Comparison of ENCODE assay signal across 8 cellular contexts in the genomic region with DNA sequence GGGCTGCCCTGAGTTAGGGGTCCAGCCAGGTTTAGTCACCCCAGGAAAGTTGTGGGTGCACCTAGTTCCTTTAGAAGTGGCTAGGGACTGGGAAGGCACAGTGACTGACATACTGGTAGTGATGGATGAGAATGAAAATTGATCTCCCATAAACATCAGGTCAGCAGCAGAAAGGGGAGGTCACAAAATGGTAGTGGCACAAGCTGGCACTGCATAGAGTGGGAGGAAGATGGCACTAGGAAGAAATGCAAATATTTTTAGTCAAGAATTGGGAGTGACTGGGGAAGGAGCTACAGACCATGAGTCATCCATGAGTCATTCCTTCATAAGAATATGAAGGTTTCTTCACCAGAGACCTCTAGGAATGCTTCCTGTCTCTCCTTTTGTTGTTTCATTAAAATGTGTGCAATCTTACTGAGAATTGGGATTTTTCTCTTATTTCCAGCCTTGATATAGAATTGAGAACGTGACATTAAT.
A peak's percentile ranks its signal among the peaks of the same experiment; 100 is the strongest.
DNase-seq lines count a peak whose midpoint lies in the region; ATAC-seq and TF ChIP-seq lines count a peak whose summit lies in the region.

No MANE protein-coding gene starts in this region.

- no peak overlapping the region for H2AFZ ChIP-seq in fibroblast of lung (ENCODE audit: low read length)

- H3K4me2 ChIP-seq in fibroblast of lung (ENCODE audit: extremely low read depth, insufficient read depth, low read length), result peak overlapping the region; percentile 27

- H3K27me3 Mint-ChIP-seq in activated CD4-positive, alpha-beta T cell treated with anti-CD3 and anti-CD28 coated beads, Interleukin-2, amount 10 ng/mL, durations not matched to agents 7 days and 5 days, result no peaks in the 10 kb centered on the region
- no peaks in the 10 kb centered on the region for H3K27me3 Mint-ChIP-seq in T-cell

- ATAC-seq in T-cell (replicated peaks in 1 of 4), result peak in 1 of 4 experiments; percentile 18
- ATAC-seq in stimulated activated effector memory CD8-positive, alpha-beta T cell treated with anti-CD3 and anti-CD28 coated beads, Interleukin-12 subunit alpha, Interleukin-12 subunit beta, amount 100 ng/mL, for 72 hours, result peak; percentile 55
- no peak for ATAC-seq in GM18519 (IDR thresholded peaks at IDR 0.05; ENCODE audit: low FRiP score, unreplicated experiment)

- TF ChIP-seq CTCF in fibroblast of lung (conservative IDR thresholded peaks at IDR 0.05 in 1 of 2, IDR thresholded peaks at IDR 0.05 in 1 of 2; ENCODE audit: low read depth in 1 of 2, low read length in 2 of 2), result no peak

- H3K27ac Mint-ChIP-seq in activated CD4-positive, alpha-beta T cell treated with anti-CD3 and anti-CD28 coated beads, Interleukin-2, amount 10 ng/mL, durations not matched to agents 7 days and 5 days, result peak overlapping the region; percentile 91
- H3K27ac Mint-ChIP-seq in T-cell, result peak overlapping the region; percentile 81 to 93
- H3K27ac Mint-ChIP-seq in stimulated activated effector memory CD8-positive, alpha-beta T cell treated with anti-CD3 and anti-CD28 coated beads, Interleukin-12 subunit alpha, Interleukin-12 subunit beta, amount 100 ng/mL, for 72 hours, result peak overlapping the region; percentile 91

- CTCF ChIA-PET in activated CD4-positive, alpha-beta T cell treated with anti-CD3 and anti-CD28 coated beads, Interleukin-2, amount 10 ng/mL, durations not matched to agents 7 days and 5 days (lab: Charles Lee), result interaction anchor here (0.9 to 1.4 kb wide), 2 partner anchors 13 to 119 kb away, joined by 3 to 4 read pairs; no protein-coding TSS in a partner anchor
- CTCF ChIA-PET in T-cell (lab: Charles Lee) (no interaction called here), HEK293T (lab: Yijun Ruan, JAX) (no interaction called here)

- no peak overlapping the region for H3K4me3 Mint-ChIP-seq in activated CD4-positive, alpha-beta T cell treated with anti-CD3 and anti-CD28 coated beads, Interleukin-2, amount 10 ng/mL, durations not matched to agents 7 days and 5 days
- H3K4me3 Mint-ChIP-seq in T-cell, result peak overlapping the region in 2 of 3 donors; percentile 6 to 65
- H3K4me3 Mint-ChIP-seq in stimulated activated effector memory CD8-positive, alpha-beta T cell treated with anti-CD3 and anti-CD28 coated beads, Interleukin-12 subunit alpha, Interleukin-12 subunit beta, amount 100 ng/mL, for 72 hours, result peak overlapping the region; percentile 49

- DNase-seq in activated CD4-positive, alpha-beta T cell treated with anti-CD3 and anti-CD28 coated beads, Interleukin-2, amount 10 ng/mL, durations not matched to agents 7 days and 5 days, result no peak
- no peak for DNase-seq in activated CD4-positive, alpha-beta T cell treated with anti-CD3 and anti-CD28 coated beads for 1 hour
- DNase-seq in T-cell (no peak), fibroblast of lung (ENCODE audit: low read depth in 2 of 2) (peak; percentile 88 to 97), SJCRH30 (no peak), HEK293T (ENCODE audit: extremely low spot score) (no peak)
- DNase-seq in stimulated activated effector memory CD8-positive, alpha-beta T cell treated with anti-CD3 and anti-CD28 coated beads, Interleukin-12 subunit alpha, Interleukin-12 subunit beta, amount 100 ng/mL, for 72 hours (ENCODE audit: low spot score in 2 of 2), result no peak

- peaks cover 23% of the 10 kb centered on the region for H3K36me3 Mint-ChIP-seq in activated CD4-positive, alpha-beta T cell treated with anti-CD3 and anti-CD28 coated beads, Interleukin-2, amount 10 ng/mL, durations not matched to agents 7 days and 5 days (ENCODE audit: low read depth)
- H3K36me3 Mint-ChIP-seq in T-cell, result no peaks in the 10 kb centered on the region
- no peaks in the 10 kb centered on the region for H3K36me3 Mint-ChIP-seq in stimulated activated effector memory CD8-positive, alpha-beta T cell treated with anti-CD3 and anti-CD28 coated beads, Interleukin-12 subunit alpha, Interleukin-12 subunit beta, amount 100 ng/mL, for 72 hours

- no peak overlapping the region for H3K4me3 ChIP-seq in fibroblast of lung (replicated peaks in 1 of 4; ENCODE audit: control extremely low read depth in 1 of 4, insufficient read depth in 1 of 4, low read depth in 3 of 4, low read length in 4 of 4)
- no peak overlapping the region for H3K4me3 ChIP-seq in SJCRH30

- peaks cover 73% of the 10 kb centered on the region for H3K4me1 Mint-ChIP-seq in activated CD4-positive, alpha-beta T cell treated with anti-CD3 and anti-CD28 coated beads, Interleukin-2, amount 10 ng/mL, durations not matched to agents 7 days and 5 days
- H3K4me1 Mint-ChIP-seq in T-cell, result peaks cover 73 to 89% (median 73%) of the 10 kb centered on the region in 3 donors
- peaks cover 47% of the 10 kb centered on the region for H3K4me1 Mint-ChIP-seq in stimulated activated effector memory CD8-positive, alpha-beta T cell treated with anti-CD3 and anti-CD28 coated beads, Interleukin-12 subunit alpha, Interleukin-12 subunit beta, amount 100 ng/mL, for 72 hours

- H4K20me1 ChIP-seq in fibroblast of lung (ENCODE audit: control insufficient read depth, extremely low read depth, insufficient read depth, low read length), result no peaks in the 10 kb centered on the region

- H3K4me1 ChIP-seq in fibroblast of lung (ENCODE audit: control insufficient read depth, extremely low read depth, insufficient read depth, low read length), result peaks cover 12% of the 10 kb centered on the region
- H3K4me1 ChIP-seq in SJCRH30, result no peaks in the 10 kb centered on the region

- no peak overlapping the region for H3K9ac ChIP-seq in fibroblast of lung (ENCODE audit: insufficient read depth, low read length)

- POLR2A ChIA-PET in activated CD4-positive, alpha-beta T cell treated with anti-CD3 and anti-CD28 coated beads, Interleukin-2, amount 10 ng/mL, durations not matched to agents 7 days and 5 days (lab: Charles Lee), result no interaction called here
- POLR2A ChIA-PET in T-cell (lab: Charles Lee) (no interaction called here), HEK293T (lab: Yijun Ruan, JAX) (no interaction called here)

- H3K27me3 ChIP-seq in fibroblast of lung (ENCODE audit: control insufficient read depth, insufficient read depth, low read length) (no peaks in the 10 kb centered on the region), SJCRH30 (no peaks in the 10 kb centered on the region; the same call in 1 of the 2 replicates)

- H3K9me3 ChIP-seq in fibroblast of lung (ENCODE audit: control insufficient read depth, insufficient read depth, low read depth, low read length), result no peaks in the 10 kb centered on the region
- H3K9me3 ChIP-seq in SJCRH30 (replicated peaks), result no peaks in the 10 kb centered on the region

- H3K36me3 ChIP-seq in fibroblast of lung (ENCODE audit: control insufficient read depth, insufficient read depth, low read length) (no peaks in the 10 kb centered on the region), SJCRH30 (no peaks in the 10 kb centered on the region)

- peaks cover 14% of the 10 kb centered on the region for H3K9me3 Mint-ChIP-seq in activated CD4-positive, alpha-beta T cell treated with anti-CD3 and anti-CD28 coated beads, Interleukin-2, amount 10 ng/mL, durations not matched to agents 7 days and 5 days
- no peaks in the 10 kb centered on the region for H3K9me3 Mint-ChIP-seq in T-cell
- no peaks in the 10 kb centered on the region for H3K9me3 Mint-ChIP-seq in stimulated activated effector memory CD8-positive, alpha-beta T cell treated with anti-CD3 and anti-CD28 coated beads, Interleukin-12 subunit alpha, Interleukin-12 subunit beta, amount 100 ng/mL, for 72 hours

- H3K79me2 ChIP-seq in fibroblast of lung (ENCODE audit: control insufficient read depth, insufficient read depth, low read length), result no peaks in the 10 kb centered on the region

- H3K27ac ChIP-seq in fibroblast of lung (ENCODE audit: insufficient read depth, low read length), result no peak overlapping the region
- no peak overlapping the region for H3K27ac ChIP-seq in SJCRH30

TF ChIP-seq in HEK293T, 16 proteins besides CTCF, POLR2A, EP300 and RAD21:
- TF ChIP-seq TARDBP (IDR thresholded peaks at IDR 0.05) (no peak), CTBP1 (IDR thresholded peaks at IDR 0.05; ENCODE audit: borderline replicate concordance) (no peak), ELF4 (IDR thresholded peaks at IDR 0.05) (no peak), FOXA1 (IDR thresholded peaks at IDR 0.05) (no peak), FOXM1 (IDR thresholded peaks at IDR 0.05; ENCODE audit: borderline replicate concordance) (no peak), LEF1 (IDR thresholded peaks at IDR 0.05; ENCODE audit: borderline replicate concordance) (no peak), SUZ12 (IDR thresholded peaks at IDR 0.05) (no peak), BHLHE40 (IDR thresholded peaks at IDR 0.05; ENCODE audit: borderline replicate concordance) (no peak), ARNT (IDR thresholded peaks at IDR 0.05) (no peak), HDGF (IDR thresholded peaks at IDR 0.05; ENCODE audit: borderline replicate concordance) (no peak), NFRKB (IDR thresholded peaks at IDR 0.05) (no peak), SP1 (IDR thresholded peaks at IDR 0.05) (no peak), L3MBTL2 (conservative IDR thresholded peaks at IDR 0.05) (no peak), FOXK2 (IDR thresholded peaks at IDR 0.05) (no peak)
- TF ChIP-seq, protein P1, sequence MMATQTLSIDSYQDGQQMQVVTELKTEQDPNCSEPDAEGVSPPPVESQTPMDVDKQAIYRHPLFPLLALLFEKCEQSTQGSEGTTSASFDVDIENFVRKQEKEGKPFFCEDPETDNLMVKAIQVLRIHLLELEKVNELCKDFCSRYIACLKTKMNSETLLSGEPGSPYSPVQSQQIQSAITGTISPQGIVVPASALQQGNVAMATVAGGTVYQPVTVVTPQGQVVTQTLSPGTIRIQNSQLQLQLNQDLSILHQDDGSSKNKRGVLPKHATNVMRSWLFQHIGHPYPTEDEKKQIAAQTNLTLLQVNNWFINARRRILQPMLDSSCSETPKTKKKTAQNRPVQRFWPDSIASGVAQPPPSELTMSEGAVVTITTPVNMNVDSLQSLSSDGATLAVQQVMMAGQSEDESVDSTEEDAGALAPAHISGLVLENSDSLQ (IDR thresholded peaks at IDR 0.05), result no peak

Comparison
In these comparisons a context has a peak if more than half of its experiments do, and no peak if none do; other contexts are left out.
1. DNase-seq: peak in fibroblast of lung (2 of 2); none in activated CD4-positive, alpha-beta T cell treated with anti-CD3 and anti-CD28 coated beads, Interleukin-2, amount 10 ng/mL, durations not matched to agents 7 days and 5 days (single experiment), activated CD4-positive, alpha-beta T cell treated with anti-CD3 and anti-CD28 coated beads for 1 hour (single experiment), T-cell (0 of 34), stimulated activated effector memory CD8-positive, alpha-beta T cell treated with anti-CD3 and anti-CD28 coated beads, Interleukin-12 subunit alpha, Interleukin-12 subunit beta, amount 100 ng/mL, for 72 hours (0 of 2), SJCRH30 (0 of 2) and HEK293T (single experiment).
2. Peak in every context shown above with its lines, with median percentiles within 50 percentile points of each other: H3K27ac Mint-ChIP-seq.